ENCODE assay signal across 2 cellular contexts in the genomic region with DNA sequence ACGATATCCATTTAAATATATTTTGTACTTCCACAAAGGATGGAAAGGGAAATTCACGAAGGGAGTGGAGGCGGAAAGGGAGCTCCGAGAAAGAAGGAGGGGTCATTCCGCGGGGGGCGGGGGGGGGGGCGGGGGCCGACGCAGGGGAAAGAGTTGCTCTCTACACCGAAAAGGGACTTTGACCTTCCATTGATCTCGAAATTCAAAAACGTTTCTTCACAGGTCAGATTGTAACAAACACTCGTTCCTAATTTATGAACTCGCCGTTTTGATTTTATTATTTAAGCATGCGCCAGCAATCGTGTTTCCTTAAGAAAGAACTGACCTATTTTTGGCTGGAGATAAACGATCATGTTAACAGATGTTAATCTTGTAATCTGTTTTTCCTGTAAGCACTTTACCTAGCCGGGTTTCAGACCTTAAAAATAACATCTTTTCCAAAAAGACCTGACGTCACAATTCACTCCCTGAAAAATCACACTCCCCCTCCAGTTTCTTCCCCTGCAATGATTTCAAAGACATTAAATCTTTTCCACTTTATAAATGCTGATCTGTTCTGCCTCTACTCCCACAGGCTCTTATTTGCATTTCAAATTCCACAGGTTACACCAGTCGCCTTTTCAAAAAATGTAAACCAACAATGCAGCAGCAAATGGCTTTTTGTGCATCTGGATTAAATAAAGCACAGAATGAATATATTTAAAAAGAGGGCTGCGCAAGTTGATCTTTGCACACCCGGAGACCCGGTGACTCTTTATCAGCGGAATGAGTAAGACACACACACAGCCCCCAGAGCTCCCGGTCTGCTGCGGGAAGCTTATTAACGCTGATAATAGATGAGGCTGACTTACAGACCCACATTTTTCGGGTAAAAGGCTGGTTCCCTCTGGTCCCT.
TF ChIP-seq lines count a peak whose summit lies in the region.

No MANE protein-coding gene starts in this region.

TF ChIP-seq in HEK293, 187 proteins besides CTCF, POLR2A, EP300 and RAD21 (continued from another document and continues in another):
- TF ChIP-seq ZNF2 (tag by site-specific recombination; IDR thresholded peaks at IDR 0.05): no peak
- TF ChIP-seq ZNF610 (tag by site-specific recombination; IDR thresholded peaks at IDR 0.05; ENCODE audit: borderline replicate concordance): no peak
- no peak for TF ChIP-seq ZNF521 (tag by site-specific recombination; IDR thresholded peaks at IDR 0.05)
- no peak for TF ChIP-seq FEZF1 (tag by site-specific recombination; IDR thresholded peaks at IDR 0.05)
- TF ChIP-seq ZNF555 (tag by site-specific recombination; conservative IDR thresholded peaks at IDR 0.05): no peak
- TF ChIP-seq ZNF366 (tag by site-specific recombination; conservative IDR thresholded peaks at IDR 0.05): peak; percentile 47
- TF ChIP-seq, protein P1, sequence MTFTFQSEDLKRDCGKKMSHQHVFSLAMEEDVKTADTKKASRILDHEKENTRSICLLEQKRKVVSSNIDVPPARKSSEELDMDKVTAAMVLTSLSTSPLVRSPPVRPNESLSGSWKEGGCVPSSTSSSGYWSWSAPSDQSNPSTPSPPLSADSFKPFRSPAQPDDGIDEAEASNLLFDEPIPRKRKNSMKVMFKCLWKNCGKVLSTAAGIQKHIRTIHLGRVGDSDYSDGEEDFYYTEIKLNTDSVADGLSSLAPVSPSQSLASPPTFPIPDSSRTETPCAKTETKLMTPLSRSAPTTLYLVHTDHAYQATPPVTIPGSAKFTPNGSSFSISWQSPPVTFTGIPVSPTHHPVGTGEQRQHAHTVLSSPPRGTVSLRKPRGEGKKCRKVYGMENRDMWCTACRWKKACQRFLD (tag by site-specific recombination; IDR thresholded peaks at IDR 0.05): no peak
- no peak for TF ChIP-seq ZNF785 (tag by site-specific recombination; IDR thresholded peaks at IDR 0.05)
- no peak for TF ChIP-seq ZFP3 (tag by site-specific recombination; IDR thresholded peaks at IDR 0.05; ENCODE audit: low read depth)
- no peak for TF ChIP-seq ZBTB44 (tag by site-specific recombination; IDR thresholded peaks at IDR 0.05)
- TF ChIP-seq, protein P2, sequence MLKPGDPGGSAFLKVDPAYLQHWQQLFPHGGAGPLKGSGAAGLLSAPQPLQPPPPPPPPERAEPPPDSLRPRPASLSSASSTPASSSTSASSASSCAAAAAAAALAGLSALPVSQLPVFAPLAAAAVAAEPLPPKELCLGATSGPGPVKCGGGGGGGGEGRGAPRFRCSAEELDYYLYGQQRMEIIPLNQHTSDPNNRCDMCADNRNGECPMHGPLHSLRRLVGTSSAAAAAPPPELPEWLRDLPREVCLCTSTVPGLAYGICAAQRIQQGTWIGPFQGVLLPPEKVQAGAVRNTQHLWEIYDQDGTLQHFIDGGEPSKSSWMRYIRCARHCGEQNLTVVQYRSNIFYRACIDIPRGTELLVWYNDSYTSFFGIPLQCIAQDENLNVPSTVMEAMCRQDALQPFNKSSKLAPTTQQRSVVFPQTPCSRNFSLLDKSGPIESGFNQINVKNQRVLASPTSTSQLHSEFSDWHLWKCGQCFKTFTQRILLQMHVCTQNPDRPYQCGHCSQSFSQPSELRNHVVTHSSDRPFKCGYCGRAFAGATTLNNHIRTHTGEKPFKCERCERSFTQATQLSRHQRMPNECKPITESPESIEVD (tag by site-specific recombination; IDR thresholded peaks at IDR 0.05): peak; percentile 57
- TF ChIP-seq ZNF621 (tag by site-specific recombination; IDR thresholded peaks at IDR 0.05): no peak
- TF ChIP-seq WT1 (tag by site-specific recombination; IDR thresholded peaks at IDR 0.05): peak; percentile 72
- no peak for TF ChIP-seq ZBTB7A (tag by site-specific recombination; IDR thresholded peaks at IDR 0.05; ENCODE audit: low read depth)
- no peak for TF ChIP-seq GFI1B (tag by site-specific recombination; IDR thresholded peaks at IDR 0.05)
- TF ChIP-seq, protein P3, sequence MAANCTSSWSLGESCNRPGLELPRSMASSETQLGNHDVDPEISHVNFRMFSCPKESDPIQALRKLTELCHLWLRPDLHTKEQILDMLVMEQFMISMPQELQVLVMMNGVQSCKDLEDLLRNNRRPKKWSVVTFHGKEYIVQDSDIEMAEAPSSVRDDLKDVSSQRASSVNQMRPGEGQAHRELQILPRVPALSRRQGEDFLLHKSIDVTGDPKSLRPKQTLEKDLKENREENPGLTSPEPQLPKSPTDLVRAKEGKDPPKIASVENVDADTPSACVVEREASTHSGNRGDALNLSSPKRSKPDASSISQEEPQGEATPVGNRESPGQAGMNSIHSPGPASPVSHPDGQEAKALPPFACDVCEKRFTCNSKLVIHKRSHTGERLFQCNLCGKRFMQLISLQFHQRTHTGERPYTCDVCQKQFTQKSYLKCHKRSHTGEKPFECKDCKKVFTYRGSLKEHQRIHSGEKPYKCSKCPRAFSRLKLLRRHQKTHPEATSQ (tag by site-specific recombination; IDR thresholded peaks at IDR 0.05): no peak
- TF ChIP-seq ZNF121 (tag by site-specific recombination; IDR thresholded peaks at IDR 0.05): no peak
- TF ChIP-seq ZNF18 (tag by site-specific recombination; IDR thresholded peaks at IDR 0.05): no peak
- TF ChIP-seq ZNF157 (tag by site-specific recombination; IDR thresholded peaks at IDR 0.05): no peak

TF ChIP-seq in WTC11, 78 proteins besides CTCF, POLR2A, EP300 and RAD21 (continued from another document):
- TF ChIP-seq, protein P4, sequence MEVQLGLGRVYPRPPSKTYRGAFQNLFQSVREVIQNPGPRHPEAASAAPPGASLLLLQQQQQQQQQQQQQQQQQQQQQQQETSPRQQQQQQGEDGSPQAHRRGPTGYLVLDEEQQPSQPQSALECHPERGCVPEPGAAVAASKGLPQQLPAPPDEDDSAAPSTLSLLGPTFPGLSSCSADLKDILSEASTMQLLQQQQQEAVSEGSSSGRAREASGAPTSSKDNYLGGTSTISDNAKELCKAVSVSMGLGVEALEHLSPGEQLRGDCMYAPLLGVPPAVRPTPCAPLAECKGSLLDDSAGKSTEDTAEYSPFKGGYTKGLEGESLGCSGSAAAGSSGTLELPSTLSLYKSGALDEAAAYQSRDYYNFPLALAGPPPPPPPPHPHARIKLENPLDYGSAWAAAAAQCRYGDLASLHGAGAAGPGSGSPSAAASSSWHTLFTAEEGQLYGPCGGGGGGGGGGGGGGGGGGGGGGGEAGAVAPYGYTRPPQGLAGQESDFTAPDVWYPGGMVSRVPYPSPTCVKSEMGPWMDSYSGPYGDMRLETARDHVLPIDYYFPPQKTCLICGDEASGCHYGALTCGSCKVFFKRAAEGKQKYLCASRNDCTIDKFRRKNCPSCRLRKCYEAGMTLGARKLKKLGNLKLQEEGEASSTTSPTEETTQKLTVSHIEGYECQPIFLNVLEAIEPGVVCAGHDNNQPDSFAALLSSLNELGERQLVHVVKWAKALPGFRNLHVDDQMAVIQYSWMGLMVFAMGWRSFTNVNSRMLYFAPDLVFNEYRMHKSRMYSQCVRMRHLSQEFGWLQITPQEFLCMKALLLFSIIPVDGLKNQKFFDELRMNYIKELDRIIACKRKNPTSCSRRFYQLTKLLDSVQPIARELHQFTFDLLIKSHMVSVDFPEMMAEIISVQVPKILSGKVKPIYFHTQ (CRISPR knock-in tag; IDR thresholded peaks at IDR 0.05): no peak
- no peak for TF ChIP-seq FOXK1 (CRISPR knock-in tag; IDR thresholded peaks at IDR 0.05)
- TF ChIP-seq ZNF671 (CRISPR knock-in tag; IDR thresholded peaks at IDR 0.05): no peak
- TF ChIP-seq TEAD4 (CRISPR knock-in tag; IDR thresholded peaks at IDR 0.05): no peak
- TF ChIP-seq, protein P5, sequence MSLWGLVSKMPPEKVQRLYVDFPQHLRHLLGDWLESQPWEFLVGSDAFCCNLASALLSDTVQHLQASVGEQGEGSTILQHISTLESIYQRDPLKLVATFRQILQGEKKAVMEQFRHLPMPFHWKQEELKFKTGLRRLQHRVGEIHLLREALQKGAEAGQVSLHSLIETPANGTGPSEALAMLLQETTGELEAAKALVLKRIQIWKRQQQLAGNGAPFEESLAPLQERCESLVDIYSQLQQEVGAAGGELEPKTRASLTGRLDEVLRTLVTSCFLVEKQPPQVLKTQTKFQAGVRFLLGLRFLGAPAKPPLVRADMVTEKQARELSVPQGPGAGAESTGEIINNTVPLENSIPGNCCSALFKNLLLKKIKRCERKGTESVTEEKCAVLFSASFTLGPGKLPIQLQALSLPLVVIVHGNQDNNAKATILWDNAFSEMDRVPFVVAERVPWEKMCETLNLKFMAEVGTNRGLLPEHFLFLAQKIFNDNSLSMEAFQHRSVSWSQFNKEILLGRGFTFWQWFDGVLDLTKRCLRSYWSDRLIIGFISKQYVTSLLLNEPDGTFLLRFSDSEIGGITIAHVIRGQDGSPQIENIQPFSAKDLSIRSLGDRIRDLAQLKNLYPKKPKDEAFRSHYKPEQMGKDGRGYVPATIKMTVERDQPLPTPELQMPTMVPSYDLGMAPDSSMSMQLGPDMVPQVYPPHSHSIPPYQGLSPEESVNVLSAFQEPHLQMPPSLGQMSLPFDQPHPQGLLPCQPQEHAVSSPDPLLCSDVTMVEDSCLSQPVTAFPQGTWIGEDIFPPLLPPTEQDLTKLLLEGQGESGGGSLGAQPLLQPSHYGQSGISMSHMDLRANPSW (CRISPR knock-in tag; conservative IDR thresholded peaks at IDR 0.05; ENCODE audit: low read depth): no peak
- no peak for TF ChIP-seq ZNF232 (CRISPR knock-in tag; IDR thresholded peaks at IDR 0.05)
- TF ChIP-seq, protein P6, sequence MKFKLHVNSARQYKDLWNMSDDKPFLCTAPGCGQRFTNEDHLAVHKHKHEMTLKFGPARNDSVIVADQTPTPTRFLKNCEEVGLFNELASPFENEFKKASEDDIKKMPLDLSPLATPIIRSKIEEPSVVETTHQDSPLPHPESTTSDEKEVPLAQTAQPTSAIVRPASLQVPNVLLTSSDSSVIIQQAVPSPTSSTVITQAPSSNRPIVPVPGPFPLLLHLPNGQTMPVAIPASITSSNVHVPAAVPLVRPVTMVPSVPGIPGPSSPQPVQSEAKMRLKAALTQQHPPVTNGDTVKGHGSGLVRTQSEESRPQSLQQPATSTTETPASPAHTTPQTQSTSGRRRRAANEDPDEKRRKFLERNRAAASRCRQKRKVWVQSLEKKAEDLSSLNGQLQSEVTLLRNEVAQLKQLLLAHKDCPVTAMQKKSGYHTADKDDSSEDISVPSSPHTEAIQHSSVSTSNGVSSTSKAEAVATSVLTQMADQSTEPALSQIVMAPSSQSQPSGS (CRISPR knock-in tag; IDR thresholded peaks at IDR 0.05; ENCODE audit: borderline replicate concordance, low read depth): no peak
- no peak for TF ChIP-seq NFATC4 (CRISPR knock-in tag; IDR thresholded peaks at IDR 0.05)
- TF ChIP-seq MYBL2 (CRISPR knock-in tag; IDR thresholded peaks at IDR 0.05): no peak
- TF ChIP-seq GTF2I (CRISPR knock-in tag; conservative IDR thresholded peaks at IDR 0.05): no peak
- no peak for TF ChIP-seq ESRRA (CRISPR knock-in tag; IDR thresholded peaks at IDR 0.05; ENCODE audit: borderline replicate concordance)
- TF ChIP-seq JAZF1 (CRISPR knock-in tag; IDR thresholded peaks at IDR 0.05): no peak
TF ChIP-seq in WTC11: peak in this region for 0.
